In genomic region chr1:61221642-61222041, GRCh38 we compare ENCODE assay signal across 13 cellular contexts.
DNase-seq lines count a peak whose midpoint lies in the region; ATAC-seq and TF ChIP-seq lines count a peak whose summit lies in the region.
"Had no signal": no experiment of that assay in that cellular context is flagged by ENCODE, and none has a peak within 500 bp of the region (broad histone marks: within the 10 kb centered on the region; RNA-seq: fewer than 3 reads in every experiment).

No MANE protein-coding gene starts in this region.

- no peak overlapping the region for H3K4me3 Mint-ChIP-seq in stimulated activated naive B cell treated with anti-CD40 and anti-IgM and Interleukin-4, amounts not matched to agents 10 μg/mL and 1 μg/mL and 100 μg/mL, for 72 hours
- H3K4me3 Mint-ChIP-seq: B cell; central memory CD8-positive, alpha-beta T cell had no signal

- no peaks in the 10 kb centered on the region for H3K36me3 Mint-ChIP-seq in stimulated activated naive B cell treated with anti-CD40 and anti-IgM and Interleukin-4, amounts not matched to agents 10 μg/mL and 1 μg/mL and 100 μg/mL, for 72 hours

- H3K27ac Mint-ChIP-seq in stimulated activated naive B cell treated with anti-CD40 and anti-IgM and Interleukin-4, amounts not matched to agents 10 μg/mL and 1 μg/mL and 100 μg/mL, for 72 hours, result no peak overlapping the region
- H3K27ac Mint-ChIP-seq: B cell had no signal

- intact Hi-C loops in left cardiac atrium (cut with DNase I), result no loop called here

- ATAC-seq in left cardiac atrium (peak; percentile 48 to 69), GM18861 (IDR thresholded peaks at IDR 0.05; ENCODE audit: unreplicated experiment) (no peak)
- no peak for ATAC-seq in stimulated activated naive B cell treated with anti-CD40 and anti-IgM and Interleukin-4, amounts not matched to agents 10 μg/mL and 1 μg/mL and 100 μg/mL, for 72 hours (replicated peaks)
- ATAC-seq: SK-N-SH treated with all-trans-retinoic acid at 6 μM for 48 hours had no signal

- no peak overlapping the region for H3K27ac ChIP-seq in HEK293 (ENCODE audit: extremely low read depth, low read depth, low read length)
- peak overlapping the region; percentile 66 for H3K27ac ChIP-seq in angular gyrus (ENCODE audit: low read depth, low read length)
- H3K27ac ChIP-seq: VCaP had no signal

- CTCF ChIA-PET in HEK293 (lab: Yijun Ruan, JAX), result no interaction called here

- no peak overlapping the region for H3K4me3 ChIP-seq in HEK293 (ENCODE audit: low read depth, low read length)

- no peak for TF ChIP-seq CTCF in HEK293 (tag by site-specific recombination; IDR thresholded peaks at IDR 0.05)

- no peaks in the 10 kb centered on the region for H3K36me3 ChIP-seq in HEK293 (ENCODE audit: control insufficient read depth in 2 of 2, insufficient read depth in 1 of 2, low read length in 2 of 2)

- DNase-seq in left cardiac atrium (no peak), putamen (ENCODE audit: low spot score) (peak; percentile 80), activated gamma-delta T cell treated with Interleukin-2 at 50 U/mL for 16 hours (no peak)
- no peak for DNase-seq in stimulated activated naive B cell treated with anti-CD40 and anti-IgM and Interleukin-4, amounts not matched to agents 10 μg/mL and 1 μg/mL and 100 μg/mL, for 72 hours
- no peak for DNase-seq in activated naive CD4-positive, alpha-beta T cell (lab: John Stamatoyannopoulos, UW)
- DNase-seq: activated naive CD4-positive, alpha-beta T cell treated with Interleukin-2 at 50 U/mL for 16 hours had no signal

- POLR2A ChIA-PET in HEK293 (lab: Yijun Ruan, JAX), result no interaction called here

- no peaks in the 10 kb centered on the region for H3K9me3 ChIP-seq in HEK293 (ENCODE audit: control insufficient read depth, insufficient read depth, low read depth, low read length)

- H3K4me1 Mint-ChIP-seq in stimulated activated naive B cell treated with anti-CD40 and anti-IgM and Interleukin-4, amounts not matched to agents 10 μg/mL and 1 μg/mL and 100 μg/mL, for 72 hours, result no peaks in the 10 kb centered on the region
- H3K4me1 Mint-ChIP-seq: B cell; central memory CD8-positive, alpha-beta T cell had no signal

- no peaks in the 10 kb centered on the region for H3K27me3 Mint-ChIP-seq in stimulated activated naive B cell treated with anti-CD40 and anti-IgM and Interleukin-4, amounts not matched to agents 10 μg/mL and 1 μg/mL and 100 μg/mL, for 72 hours
- H3K27me3 Mint-ChIP-seq: central memory CD8-positive, alpha-beta T cell had no signal

- H3K9me3 Mint-ChIP-seq in stimulated activated naive B cell treated with anti-CD40 and anti-IgM and Interleukin-4, amounts not matched to agents 10 μg/mL and 1 μg/mL and 100 μg/mL, for 72 hours, result no peaks in the 10 kb centered on the region
- H3K9me3 Mint-ChIP-seq: central memory CD8-positive, alpha-beta T cell had no signal

- peaks cover 18% of the 10 kb centered on the region for H3K4me1 ChIP-seq in HEK293 (ENCODE audit: control insufficient read depth, insufficient read depth, low read length)

TF ChIP-seq in HEK293, 187 proteins besides CTCF, POLR2A, EP300 and RAD21:
- TF ChIP-seq ZNF76 (tag by site-specific recombination; IDR thresholded peaks at IDR 0.05; ENCODE audit: borderline replicate concordance, low read depth) (peak; percentile 63), ZNF132 (tag by site-specific recombination; IDR thresholded peaks at IDR 0.05; ENCODE audit: borderline replicate concordance) (no peak), KLF16 (tag by site-specific recombination; IDR thresholded peaks at IDR 0.05) (no peak)

Comparison
In these comparisons a context has a peak if more than half of its experiments do, and no peak if none do; other contexts are left out.
1. ATAC-seq: peak in left cardiac atrium (2 of 2); none in stimulated activated naive B cell treated with anti-CD40 and anti-IgM and Interleukin-4, amounts not matched to agents 10 μg/mL and 1 μg/mL and 100 μg/mL, for 72 hours (0 of 2) and GM18861 (single experiment).